ENCODE assay signal across 13 cellular contexts in the genomic region with DNA sequence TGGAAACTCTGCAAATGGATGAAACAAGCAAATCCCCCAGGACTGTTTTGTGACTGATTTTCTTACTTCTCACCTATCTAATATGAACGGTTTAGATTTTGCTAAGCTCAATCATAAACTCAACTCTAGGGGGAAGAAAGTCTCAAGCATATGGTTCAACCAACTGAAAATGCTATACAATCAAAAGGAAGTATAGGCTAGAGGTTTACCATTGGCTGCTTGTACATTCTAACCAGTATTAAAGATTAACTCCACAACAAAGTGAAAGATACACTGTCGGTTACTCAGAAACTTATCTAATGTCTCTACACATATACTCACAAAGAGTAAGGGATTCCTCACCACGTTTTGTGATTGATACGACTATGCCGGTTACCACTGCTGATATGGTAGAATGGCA.
DNase-seq lines count a peak whose midpoint lies in the region; ATAC-seq and TF ChIP-seq lines count a peak whose summit lies in the region.
"Had no signal": no experiment of that assay in that cellular context is flagged by ENCODE, and none has a peak within 500 bp of the region (broad histone marks: within the 10 kb centered on the region; RNA-seq: fewer than 3 reads in every experiment).

No MANE protein-coding gene starts in this region.

- H3K9me3 Mint-ChIP-seq in endothelial cell (ENCODE audit: unreplicated experiment) (no peaks in the 10 kb centered on the region), T-cell (no peaks in the 10 kb centered on the region), immature natural killer cell (peaks cover 0 to 9% (median 0%) of the 10 kb centered on the region in 6 donors)
- H3K9me3 Mint-ChIP-seq: stimulated activated naive CD8-positive, alpha-beta T cell treated with anti-CD3 and anti-CD28 coated beads, Interleukin-15, Interleukin-2, amounts not matched to agents 100 ng/mL and 50 ng/mL, for 24 hours had no signal

- H3K4me1 Mint-ChIP-seq in endothelial cell (ENCODE audit: unreplicated experiment) (peaks cover 37% of the 10 kb centered on the region), T-cell (no peaks in the 10 kb centered on the region), immature natural killer cell (no peaks in the 10 kb centered on the region)

- H3K4me3 Mint-ChIP-seq in endothelial cell (ENCODE audit: unreplicated experiment), result no peak overlapping the region
- no peak overlapping the region for H3K4me3 Mint-ChIP-seq in T-cell
- H3K4me3 Mint-ChIP-seq in immature natural killer cell, result no peak overlapping the region
- H3K4me3 Mint-ChIP-seq: stimulated activated naive CD8-positive, alpha-beta T cell treated with anti-CD3 and anti-CD28 coated beads, Interleukin-15, Interleukin-2, amounts not matched to agents 100 ng/mL and 50 ng/mL, for 24 hours had no signal

- no peaks in the 10 kb centered on the region for H3K36me3 Mint-ChIP-seq in endothelial cell (ENCODE audit: low read depth, unreplicated experiment)
- no peaks in the 10 kb centered on the region for H3K36me3 Mint-ChIP-seq in T-cell
- no peaks in the 10 kb centered on the region for H3K36me3 Mint-ChIP-seq in immature natural killer cell
- H3K36me3 Mint-ChIP-seq: activated naive CD4-positive, alpha-beta T cell treated with anti-CD3 and anti-CD28 coated beads, Interleukin-2, amount 50 U/mL, for 72 hours had no signal

- CTCF ChIA-PET in T-cell (lab: Charles Lee), result no interaction called here

- H3K27me3 Mint-ChIP-seq in endothelial cell (ENCODE audit: unreplicated experiment) (no peaks in the 10 kb centered on the region), T-cell (peaks cover 0 to 5% of the 10 kb centered on the region in 2 donors), immature natural killer cell (ENCODE audit: low read depth in 3 of 3) (peaks cover 0 to 2% (median 0%) of the 10 kb centered on the region in 3 donors)
- H3K27me3 Mint-ChIP-seq: stimulated activated naive CD8-positive, alpha-beta T cell treated with anti-CD3 and anti-CD28 coated beads, Interleukin-15, Interleukin-2, amounts not matched to agents 100 ng/mL and 50 ng/mL, for 24 hours had no signal

- POLR2A ChIA-PET in T-cell (lab: Charles Lee), result no interaction called here

- TF ChIP-seq CTCF in endothelial cell (IDR thresholded peaks at IDR 0.05; ENCODE audit: unreplicated experiment), result no peak

- DNase-seq in endothelial cell (ENCODE audit: low spot score) (no peak), T-cell (no peak), immature natural killer cell (no peak), SKM-1 treated with dmso at 0.1 percent for 144 hours (lab: John Stamatoyannopoulos, UW; ENCODE audit: unreplicated experiment) (no peak)
- DNase-seq: activated T-cell treated with anti-CD3 and anti-CD28 coated beads for 4 hours, MV-4-11, T-helper 2 cell had no signal

- ATAC-seq in GM18520 (IDR thresholded peaks at IDR 0.05; ENCODE audit: unreplicated experiment), result peak; percentile 72
- peak; percentile 76 for ATAC-seq in GM21367 (IDR thresholded peaks at IDR 0.05; ENCODE audit: unreplicated experiment)
- ATAC-seq in HG02938 (IDR thresholded peaks at IDR 0.05; ENCODE audit: unreplicated experiment), result peak; percentile 86
- peak; percentile 79 for ATAC-seq in HG03460 (IDR thresholded peaks at IDR 0.05; ENCODE audit: unreplicated experiment)
- no peak for ATAC-seq in T-cell (replicated peaks in 1 of 4)
- ATAC-seq: activated naive CD4-positive, alpha-beta T cell treated with anti-CD3 and anti-CD28 coated beads, Interleukin-2, amount 50 U/mL, for 72 hours had no signal

- H3K27ac Mint-ChIP-seq in endothelial cell (ENCODE audit: unreplicated experiment), result no peak overlapping the region
- no peak overlapping the region for H3K27ac Mint-ChIP-seq in T-cell
- H3K27ac Mint-ChIP-seq in immature natural killer cell, result no peak overlapping the region
- H3K27ac Mint-ChIP-seq: activated naive CD4-positive, alpha-beta T cell treated with anti-CD3 and anti-CD28 coated beads, Interleukin-2, amount 50 U/mL, for 72 hours; stimulated activated naive CD8-positive, alpha-beta T cell treated with anti-CD3 and anti-CD28 coated beads, Interleukin-15, Interleukin-2, amounts not matched to agents 100 ng/mL and 50 ng/mL, for 24 hours had no signal

Comparison
In these comparisons a context has a peak if more than half of its experiments do, and no peak if none do; other contexts are left out.
1. ATAC-seq: peak in GM18520 (single experiment), GM21367 (single experiment), HG02938 (single experiment) and HG03460 (single experiment); none in T-cell (0 of 4).